In genomic region chr11:76863196-76863777, GRCh38 we compare ENCODE assay signal across 19 cellular contexts. TPM values are rescaled to one million over a fixed set of nuclear protein-coding genes. Genes with fewer than 3 reads are reported as not detected.
DNase-seq lines count a peak whose midpoint lies in the region; TF ChIP-seq lines count a peak whose summit lies in the region.
"Had no signal": no experiment of that assay in that cellular context is flagged by ENCODE, and none has a peak within 500 bp of the region (broad histone marks: within the 10 kb centered on the region; RNA-seq: fewer than 3 reads in every experiment).

No MANE protein-coding gene starts in this region.

- H3K36me3 Mint-ChIP-seq in brain: peaks cover 20% of the 10 kb centered on the region

- in situ Hi-C loops in GM13976 (cut with MboI; ENCODE audit: low sequenced_read_pairs, unreplicated experiment): no loop called here

- TF ChIP-seq CTCF in brain (conservative IDR thresholded peaks at IDR 0.05) (no peak), GM13976 (IDR thresholded peaks at IDR 0.05; ENCODE audit: borderline replicate concordance, control extremely low read depth, extremely low read depth, insufficient read depth, missing control alignments) (no peak)

- no peaks in the 10 kb centered on the region for H3K27me3 ChIP-seq in SJCRH30
- H3K27me3 ChIP-seq: heart right ventricle had no signal

- no peak overlapping the region for H3K27ac Mint-ChIP-seq in brain
- H3K27ac Mint-ChIP-seq: activated CD4-positive, alpha-beta T cell treated with anti-CD3 and anti-CD28 coated beads, Interleukin-2, amount 10 ng/mL, durations not matched to agents 7 days and 5 days had no signal

- H3K9me3 ChIP-seq in SJCRH30 (replicated peaks): no peaks in the 10 kb centered on the region
- H3K9me3 ChIP-seq: HAP-1, heart right ventricle had no signal

- H3K4me3 Mint-ChIP-seq in brain: peak overlapping the region; percentile 8 to 76 (median 50)
- H3K4me3 Mint-ChIP-seq: activated CD4-positive, alpha-beta T cell treated with anti-CD3 and anti-CD28 coated beads, Interleukin-2, amount 10 ng/mL, durations not matched to agents 7 days and 5 days had no signal

- H3K36me3 ChIP-seq in SJCRH30: no peaks in the 10 kb centered on the region

- peaks cover 41% of the 10 kb centered on the region for H3K4me1 Mint-ChIP-seq in brain

- H3K4me3 ChIP-seq in SJCRH30: no peak overlapping the region
- H3K4me3 ChIP-seq: HAP-1, heart right ventricle had no signal

- H3K4me1 ChIP-seq in SJCRH30: peaks cover 7% of the 10 kb centered on the region; the same call in 1 of the 2 replicates

- peak; percentile 63 for DNase-seq in GF-D8 (lab: John Stamatoyannopoulos, UW)
- DNase-seq in NOMO-1 treated with dmso at 0.1 percent for 144 hours (lab: John Stamatoyannopoulos, UW; ENCODE audit: unreplicated experiment): peak; percentile 82
- DNase-seq in pons (ENCODE audit: low spot score): peak; percentile 77
- DNase-seq in 8988T: no peak
- DNase-seq in SJCRH30: no peak
- DNase-seq in GM13976 (ENCODE audit: low spot score): no peak
- DNase-seq in activated naive CD4-positive, alpha-beta T cell (lab: John Stamatoyannopoulos, UW): no peak
- DNase-seq: activated CD4-positive, alpha-beta T cell treated with anti-CD3 and anti-CD28 coated beads, Interleukin-2, amount 10 ng/mL, durations not matched to agents 7 days and 5 days; activated naive CD4-positive, alpha-beta T cell treated with anti-CD3 and anti-CD28 coated beads, Interleukin-2, amount 50 U/mL, for 16 hours; DMS79 treated with DMSO at 0.1 percent for 48 hours; heart right ventricle; kidney; NCI-H1105; NCI-H345; nucleus accumbens; SHP77 treated with DMSO at 0.1 percent for 48 hours; stimulated activated CD4-positive, alpha-beta T cell treated with anti-CD3 and anti-CD28 coated beads, Interleukin-1b, Interleukin-23, amount 100 ng/mL, for 48 hours had no signal

- no peak overlapping the region for H3K27ac ChIP-seq in SJCRH30

- H3K27me3 Mint-ChIP-seq in brain: no peaks in the 10 kb centered on the region
- H3K27me3 Mint-ChIP-seq: activated CD4-positive, alpha-beta T cell treated with anti-CD3 and anti-CD28 coated beads, Interleukin-2, amount 10 ng/mL, durations not matched to agents 7 days and 5 days had no signal

- no peaks in the 10 kb centered on the region for H3K9me3 Mint-ChIP-seq in brain
- H3K9me3 Mint-ChIP-seq: activated CD4-positive, alpha-beta T cell treated with anti-CD3 and anti-CD28 coated beads, Interleukin-2, amount 10 ng/mL, durations not matched to agents 7 days and 5 days had no signal

RNA-seq across cellular contexts. Expression of gene ACER3, which starts 2.6 kb away (rescaled TPM):
- polyA plus RNA-seq in brain (ENCODE audit: insufficient read depth, low read depth, low replicate concordance): 6.4 TPM
- total RNA-seq in SJCRH30 (2014; rRNA removed; shearing (Covaris generic)): 17.3 and 22.1 TPM in 2 replicates

Comparison
In these comparisons a context has a peak if more than half of its experiments do, and no peak if none do; other contexts are left out.
1. DNase-seq: peak in GF-D8 (single experiment), NOMO-1 treated with dmso at 0.1 percent for 144 hours (single experiment) and pons (single experiment); none in 8988T (single experiment), SJCRH30 (0 of 2), GM13976 (single experiment) and activated naive CD4-positive, alpha-beta T cell (0 of 4).